ENCODE assay signal across 14 cellular contexts in the genomic region with DNA sequence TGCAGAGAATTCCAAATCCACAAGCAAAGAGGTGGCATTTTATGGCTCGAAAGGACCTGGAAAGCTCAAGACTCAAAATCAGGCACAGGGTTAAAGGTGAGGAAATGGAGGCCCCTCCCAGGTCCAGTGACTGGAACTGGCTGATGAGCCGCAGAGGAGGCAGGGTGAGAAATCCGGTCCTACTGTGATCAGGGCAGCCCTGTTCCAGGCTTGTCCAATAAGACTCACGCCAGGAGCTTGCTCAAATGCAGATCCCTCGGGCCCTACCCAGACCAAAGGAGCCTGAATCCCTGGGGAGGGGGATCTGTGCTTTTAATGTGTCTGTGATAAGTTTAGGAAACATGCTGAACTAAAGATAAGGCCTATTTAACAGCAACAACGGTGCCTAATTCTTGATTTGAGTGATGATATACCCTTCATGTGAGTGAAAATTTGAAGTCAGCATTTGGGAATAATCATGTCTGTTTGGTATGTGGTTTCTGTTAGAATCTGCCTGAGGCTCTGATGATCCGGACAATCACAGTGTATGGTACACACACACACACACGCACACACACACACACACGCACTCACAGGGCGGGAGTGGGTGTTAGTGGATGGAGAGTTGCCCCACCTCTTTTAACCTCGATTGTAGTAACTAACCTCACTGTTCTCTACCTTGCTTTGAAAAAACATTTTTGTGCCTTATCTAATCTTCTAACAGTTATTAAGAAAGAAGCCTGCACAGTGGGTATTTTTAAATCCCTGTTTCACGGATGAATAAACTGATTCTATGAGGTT. TPM values are rescaled to one million over a fixed set of nuclear protein-coding genes. Genes with fewer than 3 reads are reported as not detected.
A peak's percentile ranks its signal among the peaks of the same experiment; 100 is the strongest.
DNase-seq lines count a peak whose midpoint lies in the region; ATAC-seq, FAIRE-seq and TF ChIP-seq lines count a peak whose summit lies in the region.
"Had no signal": no experiment of that assay in that cellular context is flagged by ENCODE, and none has a peak within 500 bp of the region (broad histone marks: within the 10 kb centered on the region; RNA-seq: fewer than 3 reads in every experiment).

No MANE protein-coding gene starts in this region.

- peak overlapping the region; percentile 72 for H2BK120ac ChIP-seq in trophoblast cell (ENCODE audit: insufficient read depth, low read length, poor library complexity)

- no peak overlapping the region for H4K12ac ChIP-seq in trophoblast cell (ENCODE audit: low read depth, low read length)

- peak overlapping the region; percentile 59 for H4K91ac ChIP-seq in trophoblast cell (ENCODE audit: low read depth, low read length)

- intact Hi-C loops in CD14-positive monocyte (cut with micrococcal nuclease) = no loop called here
- intact Hi-C loops in kidney (cut with DNase I) = no loop called here

- peaks cover 23% of the 10 kb centered on the region for H3K79me1 ChIP-seq in trophoblast cell (ENCODE audit: low read length)

- no peak overlapping the region for H3K9ac ChIP-seq in trophoblast cell (ENCODE audit: low read length)
- no peak overlapping the region for H3K9ac ChIP-seq in kidney (ENCODE audit: low read length in 2 of 2)

- H2BK5ac ChIP-seq in trophoblast cell (ENCODE audit: low read depth, low read length, poor library complexity) = peak overlapping the region; percentile 81

- peak overlapping the region; percentile 88 to 99 (median 96) for H3K27ac Mint-ChIP-seq in CD14-positive monocyte
- H3K27ac Mint-ChIP-seq: activated CD8-positive, alpha-beta T cell treated with anti-CD3 and anti-CD28 coated beads for 36 hours; natural killer cell had no signal

- H3K4me3 Mint-ChIP-seq in CD14-positive monocyte = no peak overlapping the region
- H3K4me3 Mint-ChIP-seq: activated CD8-positive, alpha-beta T cell treated with anti-CD3 and anti-CD28 coated beads for 36 hours; activated naive CD8-positive, alpha-beta T cell; natural killer cell; T-cell had no signal

- peak overlapping the region; percentile 32 for H4K8ac ChIP-seq in trophoblast cell (ENCODE audit: low read depth, low read length)

- DNase-seq in CD14-positive monocyte (ENCODE audit: low spot score) (no peak), RPMI7951 (ENCODE audit: low read depth) (peak; percentile 93), fibroblast of gingiva (ENCODE audit: low read depth) (peak; percentile 74), trophoblast cell (peak in 1 of 2 donors; percentile 32), G401 (ENCODE audit: low spot score) (no peak), NCI-H1417 (lab: John Stamatoyannopoulos, UW) (no peak), kidney (no peak)
- DNase-seq: activated CD8-positive, alpha-beta T cell treated with anti-CD3 and anti-CD28 coated beads for 36 hours; MM.1S; natural killer cell; NCI-H510A treated with DMSO at 0.1 percent for 48 hours; T-cell had no signal

- H3K36me3 ChIP-seq in trophoblast cell (ENCODE audit: control insufficient read depth in 1 of 2, insufficient read depth in 2 of 2, low read length in 2 of 2) (no peaks in the 10 kb centered on the region), kidney (ENCODE audit: control insufficient read depth in 1 of 2, insufficient read depth in 2 of 2, low read length in 2 of 2) (no peaks in the 10 kb centered on the region)

- H3K9me3 ChIP-seq in trophoblast cell (ENCODE audit: insufficient read depth, low read depth, low read length) (no peaks in the 10 kb centered on the region), kidney (ENCODE audit: control insufficient read depth in 1 of 2, low read length in 2 of 2) (no peaks in the 10 kb centered on the region)

- TF ChIP-seq CTCF in CD14-positive monocyte (IDR thresholded peaks at IDR 0.05) = no peak
- no peak for TF ChIP-seq CTCF in kidney (IDR thresholded peaks at IDR 0.05; ENCODE audit: borderline replicate concordance, extremely low read depth, insufficient read depth)

- no peak overlapping the region for H3K4me3 ChIP-seq in trophoblast cell (ENCODE audit: low read depth, low read length)
- H3K4me3 ChIP-seq in kidney (ENCODE audit: low read length in 2 of 2) = no peak overlapping the region

- peaks cover 78% of the 10 kb centered on the region for H3K4me1 Mint-ChIP-seq in CD14-positive monocyte

- H3K9me3 Mint-ChIP-seq in CD14-positive monocyte = no peaks in the 10 kb centered on the region
- H3K9me3 Mint-ChIP-seq: activated CD8-positive, alpha-beta T cell treated with anti-CD3 and anti-CD28 coated beads for 36 hours; natural killer cell; T-cell had no signal

- H3K14ac ChIP-seq in trophoblast cell (ENCODE audit: low read length) = peak overlapping the region; percentile 64

- no peaks in the 10 kb centered on the region for H3K79me2 ChIP-seq in trophoblast cell (ENCODE audit: control insufficient read depth, insufficient read depth, low read length, poor library complexity)

- no CpG with 5 or more reads among the region's 12 CpGs for WGBS in trophoblast cell (ENCODE audit: extremely low coverage, insufficient coverage, insufficient read length)

- no peak overlapping the region for H3K4me2 ChIP-seq in trophoblast cell (ENCODE audit: low read length)

- H2BK12ac ChIP-seq in trophoblast cell (ENCODE audit: low read length) = no peak overlapping the region

- in situ Hi-C loops in G401 (cut with HindIII; ENCODE audit: low sequenced_read_pairs) = no loop called here

- peak overlapping the region; percentile 4 for H2AK5ac ChIP-seq in trophoblast cell (ENCODE audit: low read length)

- H3K4me1 ChIP-seq in trophoblast cell (ENCODE audit: control insufficient read depth in 1 of 2, insufficient read depth in 2 of 2, low read length in 2 of 2) (peaks cover 17 to 37% of the 10 kb centered on the region in 2 experiments), kidney (ENCODE audit: control insufficient read depth in 1 of 2, insufficient read depth in 1 of 2, low read depth in 1 of 2, low read length in 2 of 2) (peaks cover 0 to 3% of the 10 kb centered on the region in 2 donors)

- no peak overlapping the region for H3K23ac ChIP-seq in trophoblast cell (ENCODE audit: low read length)

- FAIRE-seq in kidney (lab: Jason Lieb, UNC) = no peak

- no peak overlapping the region for H3K4ac ChIP-seq in trophoblast cell (ENCODE audit: low read depth, low read length)

- H3K18ac ChIP-seq in trophoblast cell (ENCODE audit: low read length) = peak overlapping the region; percentile 41

- no peaks in the 10 kb centered on the region for H3K27me3 ChIP-seq in trophoblast cell (ENCODE audit: insufficient read depth, low read length)

- no peaks in the 10 kb centered on the region for H3K36me3 Mint-ChIP-seq in CD14-positive monocyte
- H3K36me3 Mint-ChIP-seq: activated naive CD8-positive, alpha-beta T cell; natural killer cell; T-cell had no signal

- H2AFZ ChIP-seq in trophoblast cell (ENCODE audit: insufficient read depth, low read length, poor library complexity) = no peak overlapping the region

- peak overlapping the region; percentile 87 for H3K27ac ChIP-seq in trophoblast cell (ENCODE audit: low read depth, low read length)
- no peak overlapping the region for H3K27ac ChIP-seq in kidney (ENCODE audit: low read depth in 2 of 2, low read length in 2 of 2)

- peaks cover 0 to 3% (median 0%) of the 10 kb centered on the region in 3 donors for H3K27me3 Mint-ChIP-seq in CD14-positive monocyte (ENCODE audit: low read depth in 3 of 3)
- H3K27me3 Mint-ChIP-seq: activated CD8-positive, alpha-beta T cell treated with anti-CD3 and anti-CD28 coated beads for 36 hours; activated naive CD8-positive, alpha-beta T cell; T-cell had no signal

- no peak for ATAC-seq in HG02885 (IDR thresholded peaks at IDR 0.05; ENCODE audit: poor library complexity, unreplicated experiment)
- ATAC-seq: activated CD8-positive, alpha-beta T cell treated with anti-CD3 and anti-CD28 coated beads for 36 hours; natural killer cell; T-cell had no signal

RNA-seq across cellular contexts. Expression of a gene that starts 54.1 kb away (rescaled TPM):
- polyA plus RNA-seq in CD14-positive monocyte (10 to 100 TPM; 46.3 to 67.9 TPM), kidney (ENCODE audit: insufficient read depth, low read depth, low replicate concordance) (4.6 TPM)
- total RNA-seq in RPMI7951 (2014; rRNA removed; shearing (Covaris generic)) = 16.9 and 19.7 TPM in 2 replicates
- polyA plus RNA-seq in trophoblast cell (2013) = 2.4 and 2.7 TPM in 2 replicates
- total RNA-seq in G401 (2014; rRNA removed; shearing (Covaris generic)) = 0.58 and 0.68 TPM in 2 replicates
- total RNA-seq in kidney = 30.3 TPM

Comparison
In these comparisons a context has a peak if more than half of its experiments do, and no peak if none do; other contexts are left out.
1. DNase-seq: peak in RPMI7951 (single experiment) and fibroblast of gingiva (single experiment); none in CD14-positive monocyte (single experiment), G401 (single experiment), NCI-H1417 (0 of 3) and kidney (single experiment).
2. RNA of a gene that starts 54.1 kb away (total RNA-seq): 30.3 TPM in kidney (single experiment) and 16.9 to 19.7 TPM in RPMI7951; 0.58 to 0.68 TPM in G401; every median in the first group is over 10 times any median in the second.